In genomic region chr17:79802039-79802735, GRCh38 we compare ENCODE assay signal across 1 cellular context.
TF ChIP-seq lines count a peak whose summit lies in the region.

No MANE protein-coding gene starts in this region.

TF ChIP-seq in WTC11, 78 proteins besides CTCF, POLR2A, EP300 and RAD21 (continued from another document):
- TF ChIP-seq NFYB (CRISPR knock-in tag; conservative IDR thresholded peaks at IDR 0.05; ENCODE audit: low read depth): 0 out of 2 replicates have a peak, but pooled peaks have one; percentile 4
- no peak for TF ChIP-seq MLX (CRISPR knock-in tag; IDR thresholded peaks at IDR 0.05)
- TF ChIP-seq CREM (CRISPR knock-in tag; IDR thresholded peaks at IDR 0.05): no peak
